10 cellular contexts compared by ENCODE assay signal in genomic region chr16:46828943-46829342, GRCh38. TPM values are rescaled to one million over a fixed set of nuclear protein-coding genes. Genes with fewer than 3 reads are reported as not detected.
DNase-seq lines count a peak whose midpoint lies in the region; ATAC-seq, FAIRE-seq and TF ChIP-seq lines count a peak whose summit lies in the region.
"Had no signal": no experiment of that assay in that cellular context is flagged by ENCODE, and none has a peak within 500 bp of the region (broad histone marks: within the 10 kb centered on the region; RNA-seq: fewer than 3 reads in every experiment).

No MANE protein-coding gene starts in this region.

- 99 to 100% (median 99%) methylated on average over 2 of the region's 2 CpGs for WGBS in ovary, 3 donors

- DNase-seq in DND-41 = no peak
- no peak for DNase-seq in astrocyte of the spinal cord (ENCODE audit: low read depth, low spot score)
- DNase-seq in natural killer cell treated with Interleukin-12 subunit alpha and Interleukin-12 subunit beta and Interleukin-15 and Interleukin-18, amount 100 ng/mL, for 72 hours (ENCODE audit: low spot score) = no peak
- no peak for DNase-seq in H54 (ENCODE audit: insufficient read length, low spot score)
- DNase-seq in cerebellar nuclear complex (lab: John Stamatoyannopoulos, UW) = no peak
- DNase-seq in ovary = no peak

- peak overlapping the region; percentile 83 to 92; a peak in 3 of 4 replicates for H3K4me3 ChIP-seq in DND-41 (ENCODE audit: low read depth in 1 of 2, low read length in 2 of 2)
- H3K4me3 ChIP-seq in KMS-11 (IDR thresholded peaks at IDR 0.05; ENCODE audit: insufficient read depth, low read depth, low read length) = no peak overlapping the region
- H3K4me3 ChIP-seq in astrocyte of the spinal cord (ENCODE audit: low read depth, low read length) = peak overlapping the region; percentile 89
- no peak overlapping the region for H3K4me3 ChIP-seq in ovary

- peaks cover 13% of the 10 kb centered on the region; the same call in 1 of the 2 replicates for H4K20me1 ChIP-seq in DND-41 (ENCODE audit: insufficient read depth, low read length)
- no peaks in the 10 kb centered on the region for H4K20me1 ChIP-seq in KMS-11 (ENCODE audit: insufficient read depth)

- no peak for FAIRE-seq in H54 (lab: Jason Lieb, UNC)
- FAIRE-seq: H1 had no signal

- in situ Hi-C loops in astrocyte of the spinal cord (cut with HindIII; ENCODE audit: low sequenced_read_pairs) = no loop called here

- peaks cover 5% of the 10 kb centered on the region for H3K27me3 ChIP-seq in DND-41 (ENCODE audit: insufficient read depth, low read length, poor library complexity)
- H3K27me3 ChIP-seq in KMS-11 (ENCODE audit: insufficient read depth, low read depth) = no peaks in the 10 kb centered on the region
- no peaks in the 10 kb centered on the region for H3K27me3 ChIP-seq in ovary
- H3K27me3 ChIP-seq: esophagus muscularis mucosa had no signal

- peaks cover 67% of the 10 kb centered on the region for H3K79me2 ChIP-seq in DND-41 (ENCODE audit: insufficient read depth, low read length)
- H3K79me2 ChIP-seq in KMS-11 (ENCODE audit: insufficient read depth, low read depth) = peaks cover 51% of the 10 kb centered on the region

- no peak overlapping the region for H2AFZ ChIP-seq in DND-41 (ENCODE audit: low read depth, low read length)
- H2AFZ ChIP-seq in KMS-11 (ENCODE audit: low read depth) = no peak overlapping the region

- peaks cover 12% of the 10 kb centered on the region for H3K36me3 Mint-ChIP-seq in natural killer cell treated with Interleukin-12 subunit alpha and Interleukin-12 subunit beta and Interleukin-15 and Interleukin-18, amount 100 ng/mL, for 72 hours

- H3K9me3 ChIP-seq in DND-41 (ENCODE audit: insufficient read depth, low read length, severe bottlenecking) = no peaks in the 10 kb centered on the region
- H3K9me3 ChIP-seq in ovary = no peaks in the 10 kb centered on the region
- H3K9me3 ChIP-seq: esophagus muscularis mucosa had no signal

- ATAC-seq in DND-41 (ENCODE audit: insufficient read depth, low read depth) (no peak), HG02981 (IDR thresholded peaks at IDR 0.05; ENCODE audit: unreplicated experiment) (no peak)
- no peak for ATAC-seq in natural killer cell treated with Interleukin-12 subunit alpha and Interleukin-12 subunit beta and Interleukin-15 and Interleukin-18, amount 100 ng/mL, for 72 hours

- H3K36me3 ChIP-seq in DND-41 (ENCODE audit: insufficient read depth, low read length) (peaks cover 3% of the 10 kb centered on the region), KMS-11 (ENCODE audit: insufficient read depth) (no peaks in the 10 kb centered on the region), ovary (no peaks in the 10 kb centered on the region)
- H3K36me3 ChIP-seq: esophagus muscularis mucosa had no signal

- TF ChIP-seq CTCF in DND-41 (IDR thresholded peaks at IDR 0.05; ENCODE audit: borderline replicate concordance, extremely low read depth, low read length, poor library complexity, severe bottlenecking) (no peak), KMS-11 (conservative IDR thresholded peaks at IDR 0.05; ENCODE audit: low read depth, low read length) (no peak), astrocyte of the spinal cord (IDR thresholded peaks at IDR 0.05; ENCODE audit: low read depth, low read length) (no peak), ovary (IDR thresholded peaks at IDR 0.05) (no peak)

- H3K4me1 ChIP-seq in DND-41 (ENCODE audit: insufficient read depth, low read length) (peaks cover 32% of the 10 kb centered on the region), KMS-11 (ENCODE audit: low read depth, poor library complexity, severe bottlenecking) (peaks cover 43% of the 10 kb centered on the region), ovary (ENCODE audit: insufficient read depth) (no peaks in the 10 kb centered on the region)

- H3K4me3 Mint-ChIP-seq in natural killer cell treated with Interleukin-12 subunit alpha and Interleukin-12 subunit beta and Interleukin-15 and Interleukin-18, amount 100 ng/mL, for 72 hours = peak overlapping the region; percentile 99

- peak overlapping the region; percentile 94 for H3K27ac Mint-ChIP-seq in natural killer cell treated with Interleukin-12 subunit alpha and Interleukin-12 subunit beta and Interleukin-15 and Interleukin-18, amount 100 ng/mL, for 72 hours

- H3K4me2 ChIP-seq in DND-41 (ENCODE audit: insufficient read depth, low read length) (peak overlapping the region; percentile 77), KMS-11 (peak overlapping the region; percentile 81)

- H3K27ac ChIP-seq in DND-41 (ENCODE audit: low read length) = peak overlapping the region; percentile 77; the same call in 1 of the 2 replicates
- no peak overlapping the region for H3K27ac ChIP-seq in KMS-11
- no peak overlapping the region for H3K27ac ChIP-seq in ovary

- H3K9me3 Mint-ChIP-seq in natural killer cell treated with Interleukin-12 subunit alpha and Interleukin-12 subunit beta and Interleukin-15 and Interleukin-18, amount 100 ng/mL, for 72 hours = no peaks in the 10 kb centered on the region

- intact Hi-C loops in ovary (cut with DNase I) = no loop called here

- TF ChIP-seq EP300 in ovary (IDR thresholded peaks at IDR 0.05) = no peak

- H3K4me1 Mint-ChIP-seq in natural killer cell treated with Interleukin-12 subunit alpha and Interleukin-12 subunit beta and Interleukin-15 and Interleukin-18, amount 100 ng/mL, for 72 hours (ENCODE audit: low read depth in 2 of 2) = peaks cover 23 to 34% of the 10 kb centered on the region in 2 donors

- TF ChIP-seq POLR2A in H54 (IDR thresholded peaks at IDR 0.05; ENCODE audit: low read depth, low read length) = no peak
- TF ChIP-seq POLR2A in ovary (IDR thresholded peaks at IDR 0.05) = no peak

- H3K9ac ChIP-seq in DND-41 (ENCODE audit: low read depth, low read length) (peak overlapping the region; percentile 96), KMS-11 (0 out of 2 replicates have a peak overlapping the region, but pooled peaks have one; percentile 86)

- no peaks in the 10 kb centered on the region for H3K27me3 Mint-ChIP-seq in natural killer cell treated with Interleukin-12 subunit alpha and Interleukin-12 subunit beta and Interleukin-15 and Interleukin-18, amount 100 ng/mL, for 72 hours

RNA-seq across cellular contexts. Expression of gene C16orf87, which starts 2.0 kb away (rescaled TPM):
- total RNA-seq in natural killer cell treated with Interleukin-12 subunit alpha and Interleukin-12 subunit beta and Interleukin-15 and Interleukin-18, amount 100 ng/mL, for 72 hours = 10 to 100 TPM; 14.2 to 18.0 TPM
- 1 to 10 TPM; 4.5 to 5.7 (median 5.1) TPM for total RNA-seq in ovary
- 1 to 10 TPM; 4.0 to 7.6 TPM for polyA plus RNA-seq in ovary

RNA-seq across cellular contexts. Expression of gene GPT2, which starts 55.2 kb away (rescaled TPM):
- total RNA-seq in natural killer cell treated with Interleukin-12 subunit alpha and Interleukin-12 subunit beta and Interleukin-15 and Interleukin-18, amount 100 ng/mL, for 72 hours = 10 to 100 TPM; 10.0 to 10.4 TPM
- total RNA-seq in ovary = 10 to 100 TPM in 3 of 7 donors, 1 to 10 TPM in 4; 2.2 to 30.7 (median 4.9) TPM
- polyA plus RNA-seq in ovary = 1 to 10 TPM; 3.6 to 6.6 TPM

Comparison
In these comparisons a context has a peak if more than half of its experiments do, and no peak if none do; other contexts are left out.
1. H3K4me3 ChIP-seq: peak in DND-41 (2 of 2) and astrocyte of the spinal cord (single experiment); none in KMS-11 (single experiment) and ovary (single experiment).